Comparison of ENCODE assay signal across 21 cellular contexts in the genomic region with DNA sequence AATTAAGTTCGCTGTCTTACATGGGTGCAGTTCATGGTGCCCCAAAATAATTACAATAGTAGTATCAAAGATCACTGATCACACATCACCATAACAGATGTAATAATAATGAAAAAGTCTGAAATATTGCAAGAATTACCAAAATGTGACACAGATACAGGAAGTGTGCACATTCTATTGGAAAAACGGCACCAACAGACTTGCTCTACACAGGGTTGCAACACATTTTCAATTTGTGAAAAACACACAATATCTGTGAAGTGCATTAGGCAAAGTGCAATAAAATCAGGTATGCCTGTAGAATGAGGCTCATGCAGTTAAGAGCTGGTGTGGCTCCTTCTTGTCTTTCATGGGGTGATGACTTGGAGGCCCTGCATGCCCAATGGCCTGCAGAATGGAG.
DNase-seq lines count a peak whose midpoint lies in the region; ATAC-seq and TF ChIP-seq lines count a peak whose summit lies in the region.
"Had no signal": no experiment of that assay in that cellular context is flagged by ENCODE, and none has a peak within 500 bp of the region (broad histone marks: within the 10 kb centered on the region; RNA-seq: fewer than 3 reads in every experiment).

No MANE protein-coding gene starts in this region.

- in situ Hi-C loops in brain microvascular endothelial cell (cut with HindIII; ENCODE audit: low pct_ligation_motif_present, low sequenced_read_pairs): no loop called here

- H3K9me3 ChIP-seq in lower lobe of right lung: no peaks in the 10 kb centered on the region
- H3K9me3 ChIP-seq: BE2C, gastrocnemius medialis, prostate gland, SJSA1, thoracic aorta had no signal

- H3K27ac ChIP-seq in lower lobe of right lung: peak overlapping the region; percentile 68
- no peak overlapping the region for H3K27ac ChIP-seq in brain microvascular endothelial cell
- H3K27ac ChIP-seq: gastrocnemius medialis, hepatocyte, prostate gland, thoracic aorta had no signal

- DNase-seq in stimulated activated naive CD8-positive, alpha-beta T cell treated with anti-CD3 and anti-CD28 coated beads, Interleukin-15, amount 100 ng/mL, for 72 hours: no peak
- peak; percentile 43 for DNase-seq in MV-4-11 (lab: John Stamatoyannopoulos, UW)
- DNase-seq in lower lobe of right lung: no peak
- DNase-seq in DMS153 treated with DMSO at 0.1 percent for 48 hours (lab: John Stamatoyannopoulos, UW; ENCODE audit: unreplicated experiment): no peak
- DNase-seq in brain microvascular endothelial cell: no peak
- DNase-seq in activated T-cell treated with anti-CD3 and anti-CD28 coated beads for 4 hours: no peak
- DNase-seq: activated effector memory CD4-positive, alpha-beta T cell treated with Interleukin-2 at 50 U/mL for 16 hours; BE2C; HCEC 1CT; left colon; mesenchymal stem cell; NCI-H1694; NCI-H2171; stimulated activated naive CD4-positive, alpha-beta T cell treated with Interleukin-2 at 50 U/mL for 16 hours had no signal

- peaks cover 99% of the 10 kb centered on the region for H3K4me1 Mint-ChIP-seq in stimulated activated naive CD8-positive, alpha-beta T cell treated with anti-CD3 and anti-CD28 coated beads, Interleukin-15, Interleukin-2, amounts not matched to agents 100 ng/mL and 50 ng/mL, for 24 hours (ENCODE audit: low read depth)
- H3K4me1 Mint-ChIP-seq in stimulated activated naive CD8-positive, alpha-beta T cell treated with anti-CD3 and anti-CD28 coated beads, Interleukin-15, amount 100 ng/mL, for 72 hours: peaks cover 97% of the 10 kb centered on the region

- TF ChIP-seq CTCF in lower lobe of right lung (IDR thresholded peaks at IDR 0.05) (no peak), brain microvascular endothelial cell (IDR thresholded peaks at IDR 0.05; ENCODE audit: low read depth, low read length, missing control alignments) (no peak)

- peaks cover 49% of the 10 kb centered on the region for H3K4me1 ChIP-seq in lower lobe of right lung
- H3K4me1 ChIP-seq: BE2C, prostate gland had no signal

- no peaks in the 10 kb centered on the region for H3K27me3 Mint-ChIP-seq in stimulated activated naive CD8-positive, alpha-beta T cell treated with anti-CD3 and anti-CD28 coated beads, Interleukin-15, Interleukin-2, amounts not matched to agents 100 ng/mL and 50 ng/mL, for 24 hours
- peaks cover 6% of the 10 kb centered on the region for H3K27me3 Mint-ChIP-seq in stimulated activated naive CD8-positive, alpha-beta T cell treated with anti-CD3 and anti-CD28 coated beads, Interleukin-15, amount 100 ng/mL, for 72 hours

- no peaks in the 10 kb centered on the region for H3K9me3 Mint-ChIP-seq in stimulated activated naive CD8-positive, alpha-beta T cell treated with anti-CD3 and anti-CD28 coated beads, Interleukin-15, Interleukin-2, amounts not matched to agents 100 ng/mL and 50 ng/mL, for 24 hours
- H3K9me3 Mint-ChIP-seq in stimulated activated naive CD8-positive, alpha-beta T cell treated with anti-CD3 and anti-CD28 coated beads, Interleukin-15, amount 100 ng/mL, for 72 hours: no peaks in the 10 kb centered on the region

- H3K4me3 ChIP-seq in lower lobe of right lung: no peak overlapping the region
- H3K4me3 ChIP-seq in brain microvascular endothelial cell (ENCODE audit: low read depth, low read length): no peak overlapping the region
- H3K4me3 ChIP-seq: gastrocnemius medialis, hepatocyte, prostate gland, SJSA1, thoracic aorta had no signal

- peak overlapping the region; percentile 86 for H3K27ac Mint-ChIP-seq in stimulated activated naive CD8-positive, alpha-beta T cell treated with anti-CD3 and anti-CD28 coated beads, Interleukin-15, Interleukin-2, amounts not matched to agents 100 ng/mL and 50 ng/mL, for 24 hours
- no peak overlapping the region for H3K27ac Mint-ChIP-seq in stimulated activated naive CD8-positive, alpha-beta T cell treated with anti-CD3 and anti-CD28 coated beads, Interleukin-15, amount 100 ng/mL, for 72 hours

- ATAC-seq in stimulated activated naive CD8-positive, alpha-beta T cell treated with anti-CD3 and anti-CD28 coated beads, Interleukin-15, amount 100 ng/mL, for 72 hours: no peak
- ATAC-seq in lower lobe of right lung: no peak
- ATAC-seq: gastrocnemius medialis, left colon had no signal

- no peaks in the 10 kb centered on the region for H3K36me3 Mint-ChIP-seq in stimulated activated naive CD8-positive, alpha-beta T cell treated with anti-CD3 and anti-CD28 coated beads, Interleukin-15, Interleukin-2, amounts not matched to agents 100 ng/mL and 50 ng/mL, for 24 hours (ENCODE audit: low read depth)

- intact Hi-C loops in lower lobe of right lung (cut with DNase I): no loop called here

- peaks cover 3% of the 10 kb centered on the region for H3K27me3 ChIP-seq in lower lobe of right lung (ENCODE audit: low read depth)
- H3K27me3 ChIP-seq in brain microvascular endothelial cell (replicated peaks): no peaks in the 10 kb centered on the region
- H3K27me3 ChIP-seq: gastrocnemius medialis, hepatocyte, SJSA1 had no signal

- H3K36me3 ChIP-seq in lower lobe of right lung (no peaks in the 10 kb centered on the region), brain microvascular endothelial cell (replicated peaks) (no peaks in the 10 kb centered on the region)
- H3K36me3 ChIP-seq: BE2C, gastrocnemius medialis, prostate gland, SJSA1, thoracic aorta had no signal

- no peak overlapping the region for H3K4me3 Mint-ChIP-seq in stimulated activated naive CD8-positive, alpha-beta T cell treated with anti-CD3 and anti-CD28 coated beads, Interleukin-15, Interleukin-2, amounts not matched to agents 100 ng/mL and 50 ng/mL, for 24 hours
- no peak overlapping the region for H3K4me3 Mint-ChIP-seq in stimulated activated naive CD8-positive, alpha-beta T cell treated with anti-CD3 and anti-CD28 coated beads, Interleukin-15, amount 100 ng/mL, for 72 hours
- H3K4me3 Mint-ChIP-seq: T-helper 1 cell treated with Interleukin-12 subunit alpha and Interleukin-12 subunit beta and Interleukin-4 antibody, amounts not matched to agents 30 μg/mL and 1 μg/mL, for 36 hours had no signal
